In genomic region chr2:100289020-100289419, GRCh38 we compare ENCODE assay signal across 16 cellular contexts. TPM values are rescaled to one million over a fixed set of nuclear protein-coding genes. Genes with fewer than 3 reads are reported as not detected.
DNase-seq lines count a peak whose midpoint lies in the region; ATAC-seq, FAIRE-seq and TF ChIP-seq lines count a peak whose summit lies in the region.
"Had no signal": no experiment of that assay in that cellular context is flagged by ENCODE, and none has a peak within 500 bp of the region (broad histone marks: within the 10 kb centered on the region; RNA-seq: fewer than 3 reads in every experiment).

No MANE protein-coding gene starts in this region.

- no peak for DNase-seq in A549 (ENCODE audit: low read depth in 1 of 2, low spot score in 1 of 2)
- DNase-seq in ELR (ENCODE audit: low read depth) = peak; percentile 70
- DNase-seq in RCC 7860 (ENCODE audit: low spot score) = peak; percentile 51
- peak; percentile 24 for DNase-seq in dermis blood vessel endothelial cell
- DNase-seq in colonic mucosa = no peak
- DNase-seq in DMS79 treated with DMSO at 0.1 percent for 48 hours (lab: John Stamatoyannopoulos, UW) = no peak
- DNase-seq: ACHN; CD8-positive, alpha-beta T cell; H7; NCI-H1092 treated with DMSO at 0.1 percent for 48 hours; NCI-H1694 treated with DMSO at 0.1 percent for 48 hours; PC-9; SIG-M5 had no signal

- no peak for FAIRE-seq in A549 (lab: Jason Lieb, UNC)
- FAIRE-seq in RCC 7860 (lab: Jason Lieb, UNC) = no peak
- FAIRE-seq: D721Med had no signal

- no peaks in the 10 kb centered on the region for H3K27me3 ChIP-seq in colonic mucosa

- H3K36me3 ChIP-seq in colonic mucosa = no peaks in the 10 kb centered on the region

- TF ChIP-seq CTCF in A549 (IDR thresholded peaks at IDR 0.05) (no peak), colonic mucosa (IDR thresholded peaks at IDR 0.05) (no peak)

- H3K9me3 ChIP-seq in A549 (no peaks in the 10 kb centered on the region), colonic mucosa (no peaks in the 10 kb centered on the region)

- no peak for TF ChIP-seq POLR2A in A549 (IDR thresholded peaks at IDR 0.05; ENCODE audit: low read length)

- POLR2A ChIA-PET in A549 (lab: Yijun Ruan, JAX) = no interaction called here

- TF ChIP-seq RAD21 in A549 (conservative IDR thresholded peaks at IDR 0.05 in 1 of 2, IDR thresholded peaks at IDR 0.05 in 1 of 2) = no peak

- intact Hi-C loops in colonic mucosa (cut with DNase I) = no loop called here

- H3K4me1 ChIP-seq in A549 (peaks cover 62% of the 10 kb centered on the region), colonic mucosa (no peaks in the 10 kb centered on the region)

- CTCF ChIA-PET in A549 (lab: Yijun Ruan, JAX) = interaction anchor here (1.4 to 10.0 kb wide), 5 partner anchors 27 to 92 kb away, joined by 3 to 93 read pairs (median 27); partner anchors contain the start of gene LONRF2

- no peak overlapping the region for H3K9ac ChIP-seq in colonic mucosa (ENCODE audit: low read depth in 2 of 2, low read length in 2 of 2)

- H3K4me3 ChIP-seq in A549 (no peak overlapping the region), colonic mucosa (no peak overlapping the region)
- H3K4me3 ChIP-seq: PC-9 had no signal

- H3K4me2 ChIP-seq in A549 = no peak overlapping the region
- H3K4me2 ChIP-seq: PC-9 had no signal

- no peak for ATAC-seq in A549
- no peak for ATAC-seq in HG02642 (IDR thresholded peaks at IDR 0.05; ENCODE audit: poor library complexity, unreplicated experiment)
- ATAC-seq: CD8-positive, alpha-beta T cell had no signal

- 93% methylated on average over 6 of the region's 6 CpGs for WGBS in A549 (ENCODE audit: missing lambda C conversion rate)

- TF ChIP-seq EP300 in A549 (IDR thresholded peaks at IDR 0.05) = no peak

- H3K27ac ChIP-seq in A549 = peak overlapping the region; percentile 34 to 98; a peak in 5 of 6 replicates
- no peak overlapping the region for H3K27ac ChIP-seq in colonic mucosa
- H3K27ac ChIP-seq: PC-9 had no signal

TF ChIP-seq in A549, 52 proteins besides CTCF, POLR2A, EP300 and RAD21:
- TF ChIP-seq MAX (IDR thresholded peaks at IDR 0.05) (no peak), HMGXB4 (CRISPR knock-in tag; IDR thresholded peaks at IDR 0.05; ENCODE audit: borderline replicate concordance) (no peak), HEYL (CRISPR knock-in tag; IDR thresholded peaks at IDR 0.05) (no peak), KDM5A (IDR thresholded peaks at IDR 0.05) (no peak), CBX2 (IDR thresholded peaks at IDR 0.05; ENCODE audit: borderline replicate concordance, low read depth) (no peak), MAFK (IDR thresholded peaks at IDR 0.05; ENCODE audit: partially characterized antibody) (no peak), POLR2AphosphoS2 (conservative IDR thresholded peaks at IDR 0.05; ENCODE audit: low read length) (no peak), KDM1A (IDR thresholded peaks at IDR 0.05; ENCODE audit: low read depth) (no peak), REST (IDR thresholded peaks at IDR 0.05) (no peak), RFX5 (IDR thresholded peaks at IDR 0.05) (no peak), RCOR1 (IDR thresholded peaks at IDR 0.05; ENCODE audit: low read depth, low read length) (no peak), TP53 (CRISPR knock-in tag; IDR thresholded peaks at IDR 0.05) (no peak), HOXB5 (CRISPR knock-in tag; IDR thresholded peaks at IDR 0.05) (no peak), TFCP2L1 (CRISPR knock-in tag; IDR thresholded peaks at IDR 0.05) (no peak), EHF (CRISPR knock-in tag; IDR thresholded peaks at IDR 0.05) (no peak), ATOH8 (CRISPR knock-in tag; IDR thresholded peaks at IDR 0.05; ENCODE audit: low read depth) (no peak), ZC3H11A (IDR thresholded peaks at IDR 0.05) (no peak)
- TF ChIP-seq, protein P1, sequence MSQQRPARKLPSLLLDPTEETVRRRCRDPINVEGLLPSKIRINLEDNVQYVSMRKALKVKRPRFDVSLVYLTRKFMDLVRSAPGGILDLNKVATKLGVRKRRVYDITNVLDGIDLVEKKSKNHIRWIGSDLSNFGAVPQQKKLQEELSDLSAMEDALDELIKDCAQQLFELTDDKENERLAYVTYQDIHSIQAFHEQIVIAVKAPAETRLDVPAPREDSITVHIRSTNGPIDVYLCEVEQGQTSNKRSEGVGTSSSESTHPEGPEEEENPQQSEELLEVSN (IDR thresholded peaks at IDR 0.05; ENCODE audit: borderline replicate concordance, low read depth) = no peak

RNA-seq across cellular contexts. Expression of gene LONRF2, which starts 33.3 kb away (rescaled TPM):
- polyA plus RNA-seq in A549 (2011; rRNA removed) (17.9 and 21.8 TPM in 2 replicates), A549 (2017; fragmentation: RNase III; extraction: RNeasy Plus Mini Kit Qiagen cat#74134 plus additional on column Dnase treatment) (4.7 to 5.5 TPM (median 4.8 TPM) in 3 replicates)
- polyA plus RNA-seq in A549 (2012; cell fraction: cytosol; rRNA removed) = 2.2 and 2.7 TPM in 2 replicates
- 6.8 and 10.0 TPM in 2 replicates for polyA plus RNA-seq in A549 (2012; cell fraction: nucleus; rRNA removed)
- polyA minus RNA-seq in A549 (2011; rRNA and poly(A)+ RNA removed) = 22.2 and 25.8 TPM in 2 replicates
- total RNA-seq in dermis blood vessel endothelial cell (under 0.01 TPM in 1 of 2 replicates, not detected in the other), colonic mucosa (1 to 10 TPM in 1 of 2 donors, under 1 TPM in 1; 0.17 to 1.7 TPM)
- total RNA-seq: H7, LHCN-M2, PC-9 had no signal

Comparison
In these comparisons a context has a peak if more than half of its experiments do, and no peak if none do; other contexts are left out.
1. DNase-seq: peak in ELR (single experiment), RCC 7860 (single experiment) and dermis blood vessel endothelial cell (single experiment); none in A549 (0 of 2), colonic mucosa (single experiment) and DMS79 treated with DMSO at 0.1 percent for 48 hours (single experiment).